In genomic region chr1:22050330-22050729, GRCh38 we compare ENCODE assay signal across 1 cellular context.
TF ChIP-seq lines count a peak whose summit lies in the region.

No MANE protein-coding gene starts in this region.

TF ChIP-seq in HCT116, 20 proteins besides CTCF, POLR2A, EP300 and RAD21 (continued from another document):
- TF ChIP-seq, protein P1, sequence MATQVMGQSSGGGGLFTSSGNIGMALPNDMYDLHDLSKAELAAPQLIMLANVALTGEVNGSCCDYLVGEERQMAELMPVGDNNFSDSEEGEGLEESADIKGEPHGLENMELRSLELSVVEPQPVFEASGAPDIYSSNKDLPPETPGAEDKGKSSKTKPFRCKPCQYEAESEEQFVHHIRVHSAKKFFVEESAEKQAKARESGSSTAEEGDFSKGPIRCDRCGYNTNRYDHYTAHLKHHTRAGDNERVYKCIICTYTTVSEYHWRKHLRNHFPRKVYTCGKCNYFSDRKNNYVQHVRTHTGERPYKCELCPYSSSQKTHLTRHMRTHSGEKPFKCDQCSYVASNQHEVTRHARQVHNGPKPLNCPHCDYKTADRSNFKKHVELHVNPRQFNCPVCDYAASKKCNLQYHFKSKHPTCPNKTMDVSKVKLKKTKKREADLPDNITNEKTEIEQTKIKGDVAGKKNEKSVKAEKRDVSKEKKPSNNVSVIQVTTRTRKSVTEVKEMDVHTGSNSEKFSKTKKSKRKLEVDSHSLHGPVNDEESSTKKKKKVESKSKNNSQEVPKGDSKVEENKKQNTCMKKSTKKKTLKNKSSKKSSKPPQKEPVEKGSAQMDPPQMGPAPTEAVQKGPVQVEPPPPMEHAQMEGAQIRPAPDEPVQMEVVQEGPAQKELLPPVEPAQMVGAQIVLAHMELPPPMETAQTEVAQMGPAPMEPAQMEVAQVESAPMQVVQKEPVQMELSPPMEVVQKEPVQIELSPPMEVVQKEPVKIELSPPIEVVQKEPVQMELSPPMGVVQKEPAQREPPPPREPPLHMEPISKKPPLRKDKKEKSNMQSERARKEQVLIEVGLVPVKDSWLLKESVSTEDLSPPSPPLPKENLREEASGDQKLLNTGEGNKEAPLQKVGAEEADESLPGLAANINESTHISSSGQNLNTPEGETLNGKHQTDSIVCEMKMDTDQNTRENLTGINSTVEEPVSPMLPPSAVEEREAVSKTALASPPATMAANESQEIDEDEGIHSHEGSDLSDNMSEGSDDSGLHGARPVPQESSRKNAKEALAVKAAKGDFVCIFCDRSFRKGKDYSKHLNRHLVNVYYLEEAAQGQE (IDR thresholded peaks at IDR 0.05; ENCODE audit: low read depth), result no peak
- no peak for TF ChIP-seq YY1 (IDR thresholded peaks at IDR 0.05; ENCODE audit: extremely low read depth, insufficient replicate concordance, low read depth, low read length)
- TF ChIP-seq CEBPB (IDR thresholded peaks at IDR 0.05; ENCODE audit: low read depth), result no peak
- TF ChIP-seq EGR1 (IDR thresholded peaks at IDR 0.05; ENCODE audit: low read depth), result no peak
- no peak for TF ChIP-seq ZNF274 (IDR thresholded peaks at IDR 0.05; ENCODE audit: low read depth, low read length)
- no peak for TF ChIP-seq POLR2AphosphoS5 (IDR thresholded peaks at IDR 0.05; ENCODE audit: low read depth, low read length)
- no peak for TF ChIP-seq CBX3 (IDR thresholded peaks at IDR 0.05; ENCODE audit: low read depth)
- no peak for TF ChIP-seq SRF (IDR thresholded peaks at IDR 0.05; ENCODE audit: low read depth)
TF ChIP-seq in HCT116: peak in this region for 0.
